20 cellular contexts compared by ENCODE assay signal in genomic region chr6:119233327-119233984, GRCh38.
DNase-seq lines count a peak whose midpoint lies in the region; ATAC-seq, FAIRE-seq and TF ChIP-seq lines count a peak whose summit lies in the region.
"Had no signal": no experiment of that assay in that cellular context is flagged by ENCODE, and none has a peak within 500 bp of the region (broad histone marks: within the 10 kb centered on the region; RNA-seq: fewer than 3 reads in every experiment).

No MANE protein-coding gene starts in this region.

- 29 to 70% (median 47%) methylated on average over 2 of the region's 2 CpGs for WGBS in small intestine, 3 donors
- 97 to 98% (median 98%) methylated on average over 2 of the region's 2 CpGs for WGBS in psoas muscle, 3 donors

- H3K4me3 ChIP-seq in mucosa of descending colon = no peak overlapping the region
- no peak overlapping the region for H3K4me3 ChIP-seq in small intestine (ENCODE audit: low read depth in 1 of 2, low read length in 2 of 2)
- H3K4me3 ChIP-seq in psoas muscle = no peak overlapping the region
- H3K4me3 ChIP-seq: BLaER1, GM23248 had no signal

- H3K4me1 ChIP-seq in mucosa of descending colon (ENCODE audit: low read depth) (no peaks in the 10 kb centered on the region), small intestine (ENCODE audit: control insufficient read depth in 2 of 2, insufficient read depth in 1 of 2, low read depth in 1 of 2, low read length in 1 of 2) (peaks cover 0 to 7% of the 10 kb centered on the region in 2 donors), psoas muscle (no peaks in the 10 kb centered on the region)

- intact Hi-C loops in mucosa of descending colon (cut with DNase I, micrococcal nuclease) (no loop called here), psoas muscle (cut with DNase I) (no loop called here)

- TF ChIP-seq CTCF in mucosa of descending colon (IDR thresholded peaks at IDR 0.05) (no peak), psoas muscle (IDR thresholded peaks at IDR 0.05) (no peak)

- FAIRE-seq in small intestine (lab: Jason Lieb, UNC) = no peak
- FAIRE-seq: G401.6, GM12892, GM19239, H1 had no signal

- no peaks in the 10 kb centered on the region for H3K27me3 ChIP-seq in small intestine (ENCODE audit: control insufficient read depth in 2 of 2, insufficient read depth in 2 of 2, low read length in 2 of 2)
- no peaks in the 10 kb centered on the region for H3K27me3 ChIP-seq in psoas muscle (ENCODE audit: insufficient read depth in 3 of 3, low read length in 2 of 3)
- H3K27me3 ChIP-seq: BLaER1 had no signal

- no peaks in the 10 kb centered on the region for H3K36me3 ChIP-seq in mucosa of descending colon (ENCODE audit: low read depth)
- H3K36me3 ChIP-seq in small intestine (ENCODE audit: control insufficient read depth in 2 of 2, insufficient read depth in 2 of 2, low read length in 2 of 2) = peaks cover 0 to 4% of the 10 kb centered on the region in 2 donors
- H3K36me3 ChIP-seq in psoas muscle (ENCODE audit: insufficient read depth in 1 of 2, low read depth in 1 of 2) = no peaks in the 10 kb centered on the region
- H3K36me3 ChIP-seq: BLaER1 had no signal

- ATAC-seq in mucosa of descending colon (peak; percentile 27), psoas muscle (no peak)
- ATAC-seq: CD8-positive, alpha-beta T cell had no signal

- no peak overlapping the region for H3K27ac ChIP-seq in small intestine (ENCODE audit: low read depth in 1 of 2, low read length in 1 of 2)
- no peak overlapping the region for H3K27ac ChIP-seq in psoas muscle
- H3K27ac ChIP-seq: BLaER1, C4-2B, GM23248 had no signal

- H3K9me3 ChIP-seq in mucosa of descending colon (peaks cover 4% of the 10 kb centered on the region), small intestine (ENCODE audit: control insufficient read depth, low read depth) (no peaks in the 10 kb centered on the region), psoas muscle (no peaks in the 10 kb centered on the region)
- H3K9me3 ChIP-seq: Caco-2 had no signal

- peak; percentile 7 for DNase-seq in HT-29 (ENCODE audit: low spot score)
- peak; percentile 8 for DNase-seq in LoVo (ENCODE audit: low spot score)
- DNase-seq in mucosa of descending colon = no peak
- DNase-seq in small intestine = peak; percentile 86
- DNase-seq in activated CD4-positive, alpha-beta T cell treated with anti-CD3 and anti-CD28 coated beads for 4 hours = no peak
- no peak for DNase-seq in psoas muscle
- DNase-seq: Caco-2; CD4-positive, CD25-positive, alpha-beta regulatory T cell; CD8-positive, alpha-beta T cell; DMS153; DND-41; GM23248; H7; HCEC 1CT had no signal

Comparison
In these comparisons a context has a peak if more than half of its experiments do, and no peak if none do; other contexts are left out.
1. DNase-seq: peak in HT-29 (single experiment), LoVo (single experiment) and small intestine (single experiment); none in mucosa of descending colon (0 of 3), activated CD4-positive, alpha-beta T cell treated with anti-CD3 and anti-CD28 coated beads for 4 hours (0 of 2) and psoas muscle (0 of 2).